Comparison of ENCODE assay signal across 7 cellular contexts in genomic region chr4:42561031-42561430, GRCh38.
"Had no signal": no experiment of that assay in that cellular context is flagged by ENCODE, and none has a peak within 500 bp of the region (broad histone marks: within the 10 kb centered on the region; RNA-seq: fewer than 3 reads in every experiment).

No MANE protein-coding gene starts in this region.

- H3K27ac ChIP-seq: HL-60 had no signal

- FAIRE-seq: HepG2, HTR-8/SVneo, K562 had no signal

- DNase-seq: IMR-90, KBM-7, KG1 had no signal

- ATAC-seq: HepG2, K562 had no signal

- H3K4me3 ChIP-seq: K562 had no signal
